9 cellular contexts compared by ENCODE assay signal in the genomic region with DNA sequence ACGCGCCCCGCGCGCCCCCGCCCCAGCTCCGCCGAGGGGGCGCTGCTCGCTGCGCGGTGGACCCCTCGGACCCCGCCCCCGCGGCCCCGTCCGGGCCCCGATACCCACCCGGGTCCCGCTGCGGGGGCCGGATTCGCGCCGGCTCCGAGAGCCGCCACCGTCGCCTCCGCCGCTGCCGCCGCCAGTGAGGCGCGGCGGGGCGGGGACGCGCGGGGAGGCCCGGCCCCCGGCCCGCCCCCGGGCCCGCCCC. TPM values are rescaled to one million over a fixed set of nuclear protein-coding genes. Genes with fewer than 3 reads are reported as not detected.
DNase-seq lines count a peak whose midpoint lies in the region; ATAC-seq, FAIRE-seq and TF ChIP-seq lines count a peak whose summit lies in the region.
"Had no signal": no experiment of that assay in that cellular context is flagged by ENCODE, and none has a peak within 500 bp of the region (broad histone marks: within the 10 kb centered on the region; RNA-seq: fewer than 3 reads in every experiment).

A gene with protein sequence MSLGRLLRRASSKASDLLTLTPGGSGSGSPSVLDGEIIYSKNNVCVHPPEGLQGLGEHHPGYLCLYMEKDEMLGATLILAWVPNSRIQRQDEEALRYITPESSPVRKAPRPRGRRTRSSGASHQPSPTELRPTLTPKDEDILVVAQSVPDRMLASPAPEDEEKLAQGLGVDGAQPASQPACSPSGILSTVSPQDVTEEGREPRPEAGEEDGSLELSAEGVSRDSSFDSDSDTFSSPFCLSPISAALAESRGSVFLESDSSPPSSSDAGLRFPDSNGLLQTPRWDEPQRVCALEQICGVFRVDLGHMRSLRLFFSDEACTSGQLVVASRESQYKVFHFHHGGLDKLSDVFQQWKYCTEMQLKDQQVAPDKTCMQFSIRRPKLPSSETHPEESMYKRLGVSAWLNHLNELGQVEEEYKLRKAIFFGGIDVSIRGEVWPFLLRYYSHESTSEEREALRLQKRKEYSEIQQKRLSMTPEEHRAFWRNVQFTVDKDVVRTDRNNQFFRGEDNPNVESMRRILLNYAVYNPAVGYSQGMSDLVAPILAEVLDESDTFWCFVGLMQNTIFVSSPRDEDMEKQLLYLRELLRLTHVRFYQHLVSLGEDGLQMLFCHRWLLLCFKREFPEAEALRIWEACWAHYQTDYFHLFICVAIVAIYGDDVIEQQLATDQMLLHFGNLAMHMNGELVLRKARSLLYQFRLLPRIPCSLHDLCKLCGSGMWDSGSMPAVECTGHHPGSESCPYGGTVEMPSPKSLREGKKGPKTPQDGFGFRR (minus strand): TSS at position 186 of the 250 bp plus-strand sequence. CDS start 22,325 bp downstream, outside the sequence.

- TF ChIP-seq CTCF in A549 (IDR thresholded peaks at IDR 0.05) (no peak), brain microvascular endothelial cell (IDR thresholded peaks at IDR 0.05; ENCODE audit: low read depth, low read length, missing control alignments) (no peak), HepG2 (CRISPR knock-in tag; IDR thresholded peaks at IDR 0.05) (no peak), testis (IDR thresholded peaks at IDR 0.05) (no peak)

- no peak for DNase-seq in A549 (ENCODE audit: low read depth in 1 of 2, low spot score in 1 of 2)
- DNase-seq in brain microvascular endothelial cell: no peak
- no peak for DNase-seq in HepG2 (ENCODE audit: low spot score)
- no peak for DNase-seq in testis
- DNase-seq in stimulated activated CD4-positive, alpha-beta T cell treated with anti-CD3 and anti-CD28 coated beads, Interleukin-1b, Interleukin-23, amount 100 ng/mL, for 48 hours: no peak
- no peak for DNase-seq in middle frontal gyrus (ENCODE audit: extremely low spot score, low spot score)

- H3K4me2 ChIP-seq in A549: peak within 1 kb of the TSS; percentile 91
- H3K4me2 ChIP-seq in HepG2 (ENCODE audit: low read depth, low read length): peak within 1 kb of the TSS; percentile 98

- POLR2A ChIA-PET in A549 (lab: Yijun Ruan, JAX): interaction anchor here (1.0 to 1.3 kb wide), 2 partner anchors 27 to 196 kb away, joined by 3 read pairs; a partner anchor contains a TSS
- POLR2A ChIA-PET in HepG2 (lab: Yijun Ruan, JAX): no interaction called here

- ATAC-seq in A549 (no peak; a peak in 1 of 6 replicates), HG03439 (IDR thresholded peaks at IDR 0.05; ENCODE audit: unreplicated experiment) (peak; percentile 39), HepG2 (no peak), HG02759 (IDR thresholded peaks at IDR 0.05; ENCODE audit: unreplicated experiment) (no peak)

- no peak for FAIRE-seq in A549 (lab: Jason Lieb, UNC)
- no peak for FAIRE-seq in HepG2 (lab: Jason Lieb, UNC)
- FAIRE-seq: GM18507 had no signal

- H3K36me3 ChIP-seq in brain microvascular endothelial cell (replicated peaks) (no peaks in the 10 kb centered on the region), HepG2 (replicated peaks in 1 of 2; ENCODE audit: control insufficient read depth in 1 of 2, insufficient read depth in 2 of 2, low read length in 2 of 2) (no peaks in the 10 kb centered on the region), testis (ENCODE audit: low read depth, missing control alignments) (no peaks in the 10 kb centered on the region)

- peaks cover 8% of the 10 kb centered on the region for H3K4me1 ChIP-seq in A549
- peaks cover 49% of the 10 kb centered on the region for H3K4me1 ChIP-seq in HepG2 (ENCODE audit: insufficient read depth, low read length)
- peaks cover 3% of the 10 kb centered on the region for H3K4me1 ChIP-seq in testis

- BruUV-seq in HepG2 (replicated peaks; lab: Mats Ljungman, UMichigan): no TSS peak

- intact Hi-C loops in HepG2 (cut with micrococcal nuclease; ENCODE audit: unreplicated experiment) (loop anchor here (5.0 kb wide), 1 partner anchor 37 kb away; no protein-coding TSS in a partner anchor), testis (cut with DNase I; ENCODE audit: low total_unique reads) (no loop called here)

- H3K27ac ChIP-seq in A549: peak within 1 kb of the TSS; percentile 83 to 93
- H3K27ac ChIP-seq in brain microvascular endothelial cell: peak within 1 kb of the TSS; percentile 81
- peak within 1 kb of the TSS; percentile 96 for H3K27ac ChIP-seq in HepG2 (ENCODE audit: extremely low read length, insufficient read depth, low read length)
- H3K27ac ChIP-seq in testis: peak within 1 kb of the TSS; percentile 74 to 85

- WGBS in A549 (ENCODE audit: missing lambda C conversion rate): 0% methylated on average over 1 of the region's 46 CpGs
- 6% methylated on average over 3 of the region's 46 CpGs for WGBS in HepG2 (ENCODE audit: low lambda C conversion rate)
- WGBS in testis, 2 donors: 0% methylated on average over 4 of the region's 46 CpGs; no CpG with 5 or more reads in 1 of the 2 donors

- TF ChIP-seq EP300 in A549 (IDR thresholded peaks at IDR 0.05): no peak
- no peak for TF ChIP-seq EP300 in HepG2 (IDR thresholded peaks at IDR 0.05; ENCODE audit: low read depth in 2 of 2, low read length in 2 of 2)
- no peak for TF ChIP-seq EP300 in HepG2 (CRISPR knock-in tag; IDR thresholded peaks at IDR 0.05; ENCODE audit: borderline replicate concordance)

- H3K27me3 ChIP-seq in brain microvascular endothelial cell (replicated peaks) (no peaks in the 10 kb centered on the region), HepG2 (ENCODE audit: control insufficient read depth in 1 of 2, insufficient read depth in 2 of 2, low read length in 2 of 2) (no peaks in the 10 kb centered on the region; a peak in 1 of 5 replicates), testis (no peaks in the 10 kb centered on the region)

- TF ChIP-seq POLR2A in A549 (IDR thresholded peaks at IDR 0.05; ENCODE audit: low read length): no peak
- TF ChIP-seq POLR2A in HepG2 (IDR thresholded peaks at IDR 0.05; ENCODE audit: insufficient read depth in 1 of 2, low read depth in 2 of 2, low read length in 2 of 2): no peak
- TF ChIP-seq POLR2A in testis (IDR thresholded peaks at IDR 0.05): no peak

- H3K4me3 ChIP-seq in A549 (peak within 1 kb of the TSS; percentile 89), brain microvascular endothelial cell (ENCODE audit: low read depth, low read length) (peak within 1 kb of the TSS; percentile 82), HepG2 (replicated peaks in 1 of 3; ENCODE audit: insufficient read depth in 1 of 3, low read depth in 2 of 3, low read length in 3 of 3) (peak within 1 kb of the TSS; percentile 78 to 96 (median 91)), testis (peak within 1 kb of the TSS; percentile 82 to 90)

- CTCF ChIA-PET in A549 (lab: Yijun Ruan, JAX) (interaction anchor here (0.9 to 11.5 kb wide), 2 partner anchors 9 to 29 kb away, joined by 3 to 138 read pairs; no protein-coding TSS in a partner anchor), HepG2 (lab: Yijun Ruan, JAX; ENCODE audit: low intra/inter-chr PET ratio, low total read pairs) (interaction anchor here (1.7 kb wide), 1 partner anchor 27 kb away, joined by 7 read pairs; no protein-coding TSS in a partner anchor)

- H3K9me3 ChIP-seq in A549: no peaks in the 10 kb centered on the region
- no peaks in the 10 kb centered on the region for H3K9me3 ChIP-seq in HepG2 (ENCODE audit: low read length)
- no peaks in the 10 kb centered on the region for H3K9me3 ChIP-seq in testis

- peaks cover 19% of the 10 kb centered on the region for H3K79me2 ChIP-seq in HepG2 (ENCODE audit: insufficient read depth, low read length)

- in situ Hi-C loops in brain microvascular endothelial cell (cut with HindIII; ENCODE audit: low pct_ligation_motif_present, low sequenced_read_pairs) (no loop called here), HepG2 (cut with HindIII; ENCODE audit: extremely low pct_ligation_motif_present, low pct_unique_long_range_greater_than_20kb) (no loop called here)

- no peak for TF ChIP-seq RAD21 in A549 (conservative IDR thresholded peaks at IDR 0.05 in 1 of 2, IDR thresholded peaks at IDR 0.05 in 1 of 2)
- TF ChIP-seq RAD21 in HepG2 (CRISPR knock-in tag; IDR thresholded peaks at IDR 0.05): no peak

- H4K20me1 ChIP-seq in HepG2 (ENCODE audit: insufficient read depth, low read length): peaks cover 7% of the 10 kb centered on the region; the same call in 1 of the 2 replicates

- no peak within 1 kb of the TSS for H2AFZ ChIP-seq in HepG2 (ENCODE audit: low read length)

- peak within 1 kb of the TSS; percentile 96 for H3K9ac ChIP-seq in HepG2 (ENCODE audit: insufficient read depth, low read depth, low read length)

TF ChIP-seq in HepG2, 621 proteins besides CTCF, POLR2A, EP300 and RAD21 (continues in another document):
- TF ChIP-seq SALL2 (CRISPR knock-in tag; IDR thresholded peaks at IDR 0.05): 0 out of 2 replicates have a peak, but pooled peaks have one; percentile 10

RNA-seq across cellular contexts. Expression of the gene that starts here (rescaled TPM):
- polyA plus RNA-seq in A549 (2011; rRNA removed): 8.9 and 12.9 TPM in 2 replicates
- polyA plus RNA-seq in A549 (2012; cell fraction: cytosol; rRNA removed): 5.8 and 7.4 TPM in 2 replicates
- polyA plus RNA-seq in A549 (2012; cell fraction: nucleus; rRNA removed): 13.9 and 15.8 TPM in 2 replicates
- polyA plus RNA-seq in A549 (2017; fragmentation: RNase III; extraction: RNeasy Plus Mini Kit Qiagen cat#74134 plus additional on column Dnase treatment): 11.5 to 12.5 TPM (median 12.3 TPM) in 3 replicates
- 22.2 and 28.2 TPM in 2 replicates for polyA minus RNA-seq in A549 (2011; rRNA and poly(A)+ RNA removed)
- total RNA-seq in HepG2 (2016; rRNA removed; fragmentation: Illumina TruSeq; extraction: Trizol): 24.7 and 24.9 TPM in 2 replicates
- total RNA-seq in HepG2 (2016; cell fraction: cytosol; rRNA removed; fragmentation: Illumina TruSeq; extraction: Trizol; ENCODE audit: low read depth): 4.0 and 5.5 TPM in 2 replicates
- total RNA-seq in HepG2 (2016; cell fraction: insoluble cytoplasmic fraction; rRNA removed; fragmentation: Illumina TruSeq; extraction: Trizol): 22.2 and 25.3 TPM in 2 replicates
- total RNA-seq in HepG2 (2016; cell fraction: membrane; rRNA removed; fragmentation: Illumina TruSeq; extraction: Trizol): 15.6 and 15.7 TPM in 2 replicates
- 18.9 and 20.0 TPM in 2 replicates for total RNA-seq in HepG2 (2016; cell fraction: nucleus; rRNA removed; fragmentation: Illumina TruSeq; extraction: Trizol)
- polyA plus RNA-seq in HepG2 (2011; rRNA removed): 14.9 and 18.6 TPM in 2 replicates
- polyA plus RNA-seq in HepG2 (2011; cell fraction: cytosol; rRNA removed): 10.0 and 12.5 TPM in 2 replicates
- 35.5 and 43.5 TPM in 2 replicates for polyA plus RNA-seq in HepG2 (2011; cell fraction: nucleus; rRNA removed)
- 20.5 and 25.8 TPM in 2 replicates for polyA plus RNA-seq in HepG2 (2012)
- polyA plus RNA-seq in HepG2 (2016; cell fraction: cytosol; fragmentation: Illumina TruSeq; extraction: Trizol; ENCODE audit: low read depth): 3.1 and 3.8 TPM in 2 replicates
- polyA plus RNA-seq in HepG2 (2016; cell fraction: insoluble cytoplasmic fraction; fragmentation: Illumina TruSeq; extraction: Trizol; ENCODE audit: low read depth): 10.7 and 16.1 TPM in 2 replicates
- 8.3 and 8.6 TPM in 2 replicates for polyA plus RNA-seq in HepG2 (2016; cell fraction: membrane; fragmentation: Illumina TruSeq; extraction: Trizol; ENCODE audit: low read depth)
- 19.8 and 20.3 TPM in 2 replicates for polyA plus RNA-seq in HepG2 (2016; cell fraction: nucleus; fragmentation: Illumina TruSeq; extraction: Trizol; ENCODE audit: insufficient read depth, low read depth)
- 7.0 and 54.0 TPM in 2 replicates for polyA minus RNA-seq in HepG2 (2011; rRNA and poly(A)+ RNA removed; ENCODE audit: low replicate concordance)
- 16.7 and 20.3 TPM in 2 replicates for polyA minus RNA-seq in HepG2 (2011; cell fraction: cytosol; rRNA and poly(A)+ RNA removed)
- 27.6 and 28.5 TPM in 2 replicates for polyA minus RNA-seq in HepG2 (2011; cell fraction: nucleus; rRNA and poly(A)+ RNA removed)
- total RNA-seq in testis: 10 to 100 TPM; 11.0 to 16.0 TPM
- 11.7 TPM for polyA plus RNA-seq in testis (ENCODE audit: insufficient read depth, low read depth, low replicate concordance)
